1 cellular context compared by ENCODE assay signal in genomic region chr4:78656968-78657445, GRCh38.
TF ChIP-seq lines count a peak whose summit lies in the region.

No MANE protein-coding gene starts in this region.

TF ChIP-seq in K562, 482 proteins besides CTCF, POLR2A, EP300 and RAD21 (continued from another document and continues in another):
- TF ChIP-seq ZNF146 (CRISPR knock-in tag; IDR thresholded peaks at IDR 0.05; ENCODE audit: unreplicated experiment) (no peak), E2F4 (CRISPR knock-in tag; IDR thresholded peaks at IDR 0.05; ENCODE audit: low read depth) (no peak), ASH1L (IDR thresholded peaks at IDR 0.05; ENCODE audit: borderline replicate concordance, low read depth, partially characterized antibody) (no peak), HDAC3 (IDR thresholded peaks at IDR 0.05; ENCODE audit: borderline replicate concordance, partially characterized antibody) (no peak), RBM17 (IDR thresholded peaks at IDR 0.05; ENCODE audit: borderline replicate concordance, low read depth, low read length) (no peak), HINFP (tag; conservative IDR thresholded peaks at IDR 0.05; ENCODE audit: low read depth) (no peak), TAF9B (IDR thresholded peaks at IDR 0.05; ENCODE audit: partially characterized antibody) (peak; percentile 48), BCLAF1 (IDR thresholded peaks at IDR 0.05; ENCODE audit: borderline replicate concordance in 1 of 2, control insufficient read depth in 1 of 2, low read depth in 2 of 2, low read length in 1 of 2) (no peak), HMG20B (CRISPR knock-in tag; IDR thresholded peaks at IDR 0.05) (no peak), SIN3A (IDR thresholded peaks at IDR 0.05; ENCODE audit: borderline replicate concordance in 2 of 2, control insufficient read depth in 1 of 2, low read depth in 2 of 2, low read length in 2 of 2) (no peak), TCF7 (IDR thresholded peaks at IDR 0.05; ENCODE audit: borderline replicate concordance) (no peak), TOE1 (IDR thresholded peaks at IDR 0.05; ENCODE audit: borderline replicate concordance) (no peak; the same call in 1 of the 2 replicates), TOE1 (CRISPR knock-in tag; IDR thresholded peaks at IDR 0.05; ENCODE audit: borderline replicate concordance, low read depth) (no peak), GTF3C2 (IDR thresholded peaks at IDR 0.05; ENCODE audit: borderline replicate concordance, extremely low read depth, insufficient read length) (no peak), FIP1L1 (IDR thresholded peaks at IDR 0.05; ENCODE audit: low read depth, low read length, poor library complexity, severe bottlenecking) (no peak), ETV6 (IDR thresholded peaks at IDR 0.05; ENCODE audit: borderline replicate concordance in 1 of 2, low read depth in 2 of 2, low read length in 1 of 2) (peak; percentile 69 to 83; a peak in 1 of 4 replicates), ETV6 (CRISPR knock-in tag; IDR thresholded peaks at IDR 0.05; ENCODE audit: borderline replicate concordance) (no peak), NKRF (IDR thresholded peaks at IDR 0.05; ENCODE audit: borderline replicate concordance) (no peak; the same call in 1 of the 2 replicates), RFX1 (IDR thresholded peaks at IDR 0.05) (no peak), PREB (CRISPR knock-in tag; IDR thresholded peaks at IDR 0.05) (no peak), MLLT1 (IDR thresholded peaks at IDR 0.05) (peak in 1 of 2 experiments; percentile 69; a peak in 1 of 4 replicates), SIX5 (IDR thresholded peaks at IDR 0.05; ENCODE audit: borderline replicate concordance in 1 of 2, insufficient read depth in 1 of 2, low read depth in 1 of 2, low read length in 2 of 2) (no peak), POLR2AphosphoS2 (IDR thresholded peaks at IDR 0.05; ENCODE audit: low read length) (no peak), ARHGAP35 (IDR thresholded peaks at IDR 0.05; ENCODE audit: partially characterized antibody) (no peak), SAFB2 (IDR thresholded peaks at IDR 0.05; ENCODE audit: borderline replicate concordance, low read depth, low read length, severe bottlenecking) (no peak), ZBTB2 (IDR thresholded peaks at IDR 0.05) (peak; percentile 60; the same call in 1 of the 2 replicates), BCL6 (CRISPR knock-in tag; IDR thresholded peaks at IDR 0.05) (no peak), ZNF121 (CRISPR knock-in tag; conservative IDR thresholded peaks at IDR 0.05) (no peak), FOXK1 (CRISPR knock-in tag; IDR thresholded peaks at IDR 0.05; ENCODE audit: borderline replicate concordance) (no peak), PPARD (CRISPR knock-in tag; IDR thresholded peaks at IDR 0.05) (no peak), HDAC1 (IDR thresholded peaks at IDR 0.05) (peak in 1 of 2 experiments; percentile 60; a peak in 2 of 4 replicates), ZNF436 (CRISPR knock-in tag; IDR thresholded peaks at IDR 0.05) (no peak), ZKSCAN8 (CRISPR knock-in tag; IDR thresholded peaks at IDR 0.05) (no peak), CEBPZ (IDR thresholded peaks at IDR 0.05; ENCODE audit: borderline replicate concordance, low read depth, low read length) (no peak), PHB (CRISPR knock-in tag; IDR thresholded peaks at IDR 0.05) (no peak), ZFP36 (IDR thresholded peaks at IDR 0.05; ENCODE audit: low read depth, low read length, partially characterized antibody) (peak; percentile 34), CREB3L1 (IDR thresholded peaks at IDR 0.05; ENCODE audit: borderline replicate concordance, low read depth) (no peak), ZNF12 (CRISPR knock-in tag; IDR thresholded peaks at IDR 0.05) (no peak), ZNF224 (CRISPR knock-in tag; IDR thresholded peaks at IDR 0.05) (no peak), CBX3 (IDR thresholded peaks at IDR 0.05; ENCODE audit: borderline replicate concordance in 1 of 2, low read length in 2 of 2) (no peak)
